8 cellular contexts compared by ENCODE assay signal in genomic region chr10:102835007-102835482, GRCh38. TPM values are rescaled to one million over a fixed set of nuclear protein-coding genes. Genes with fewer than 3 reads are reported as not detected.
DNase-seq lines count a peak whose midpoint lies in the region; ATAC-seq and TF ChIP-seq lines count a peak whose summit lies in the region.

No MANE protein-coding gene starts in this region.

- no peaks in the 10 kb centered on the region for H3K4me1 Mint-ChIP-seq in endothelial cell (ENCODE audit: unreplicated experiment)

- H3K4me3 Mint-ChIP-seq in endothelial cell (ENCODE audit: unreplicated experiment), result no peak overlapping the region

- in situ Hi-C loops in G401 (cut with HindIII; ENCODE audit: low sequenced_read_pairs), result no loop called here

- no peak for ATAC-seq in GM18520 (IDR thresholded peaks at IDR 0.05; ENCODE audit: unreplicated experiment)

- peak; percentile 83 for DNase-seq in G401 (ENCODE audit: low spot score)
- peak; percentile 74 for DNase-seq in HT1080 (ENCODE audit: low read depth)
- peak; percentile 57 for DNase-seq in NOMO-1 treated with dmso at 0.1 percent for 144 hours (lab: John Stamatoyannopoulos, UW; ENCODE audit: unreplicated experiment)
- DNase-seq in activated CD8-positive, alpha-beta memory T cell treated with anti-CD3 and anti-CD28 coated beads for 48 hours (ENCODE audit: low read depth in 2 of 3, low spot score in 2 of 3), result peak; percentile 27 to 71 (median 43)
- DNase-seq in endothelial cell (ENCODE audit: low spot score), result peak; percentile 80
- peak; percentile 78 for DNase-seq in midbrain (lab: John Stamatoyannopoulos, UW)
- DNase-seq in stimulated activated CD8-positive, alpha-beta memory T cell treated with anti-CD3 and anti-CD28 coated beads, Interleukin-4, amount 100 ng/mL, for 4 hours (ENCODE audit: low read depth in 2 of 2, low spot score in 1 of 2), result peak; percentile 34 to 47

- H3K9me3 Mint-ChIP-seq in endothelial cell (ENCODE audit: unreplicated experiment), result no peaks in the 10 kb centered on the region

- peaks cover 4% of the 10 kb centered on the region for H3K27me3 Mint-ChIP-seq in endothelial cell (ENCODE audit: unreplicated experiment)

- peaks cover 5% of the 10 kb centered on the region for H3K36me3 Mint-ChIP-seq in endothelial cell (ENCODE audit: low read depth, unreplicated experiment)

- no peak overlapping the region for H3K27ac Mint-ChIP-seq in endothelial cell (ENCODE audit: unreplicated experiment)

- peak; percentile 65 for TF ChIP-seq CTCF in endothelial cell (IDR thresholded peaks at IDR 0.05; ENCODE audit: unreplicated experiment)

RNA-seq across cellular contexts. Expression of gene CYP17A1, which starts 2.2 kb away (rescaled TPM):
- not detected in 2 replicates for total RNA-seq in G401 (2014; rRNA removed; shearing (Covaris generic))
- not detected in 2 replicates for total RNA-seq in HT1080 (2014; rRNA removed; shearing (Covaris generic))
- polyA plus RNA-seq in HT1080 (2015; cell fraction: cytosol; rRNA removed), result not detected in 2 replicates
- polyA plus RNA-seq in HT1080 (2015; cell fraction: nucleus; rRNA removed), result 0.07 TPM in 1 of 2 replicates, not detected in the other
- not detected for total RNA-seq in endothelial cell (ENCODE audit: unreplicated experiment)

RNA-seq across cellular contexts. Expression of gene BORCS7, which starts 19.0 kb away (rescaled TPM):
- total RNA-seq in G401 (2014; rRNA removed; shearing (Covaris generic)), result 22.6 and 28.5 TPM in 2 replicates
- total RNA-seq in HT1080 (2014; rRNA removed; shearing (Covaris generic)), result 19.0 and 19.4 TPM in 2 replicates
- 24.2 and 25.2 TPM in 2 replicates for polyA plus RNA-seq in HT1080 (2015; cell fraction: cytosol; rRNA removed)
- 15.0 and 16.9 TPM in 2 replicates for polyA plus RNA-seq in HT1080 (2015; cell fraction: nucleus; rRNA removed)
- total RNA-seq in endothelial cell (ENCODE audit: unreplicated experiment), result 10.7 TPM

RNA-seq across cellular contexts. Expression of gene AS3MT, which starts 34.2 kb away (rescaled TPM):
- total RNA-seq in G401 (2014; rRNA removed; shearing (Covaris generic)), result 0.31 and 1.4 TPM in 2 replicates
- total RNA-seq in HT1080 (2014; rRNA removed; shearing (Covaris generic)), result 0.14 TPM in 1 of 2 replicates, not detected in the other
- polyA plus RNA-seq in HT1080 (2015; cell fraction: cytosol; rRNA removed), result 0.80 and 1.2 TPM in 2 replicates
- polyA plus RNA-seq in HT1080 (2015; cell fraction: nucleus; rRNA removed), result 0.55 and 1.1 TPM in 2 replicates
- 1.4 TPM for total RNA-seq in endothelial cell (ENCODE audit: unreplicated experiment)
